Comparison of ENCODE assay signal across 1 cellular context in genomic region chr1:229098903-229099578, GRCh38.
TF ChIP-seq lines count a peak whose summit lies in the region.

No MANE protein-coding gene starts in this region.

TF ChIP-seq in HepG2, 621 proteins besides CTCF, POLR2A, EP300 and RAD21 (continued from another document and continues in another):
- TF ChIP-seq ZNF407 (CRISPR knock-in tag; IDR thresholded peaks at IDR 0.05; ENCODE audit: not compliant biosample characterization) (peak; percentile 61), GTF2F1 (IDR thresholded peaks at IDR 0.05; ENCODE audit: low read length) (no peak), ZNF776 (CRISPR knock-in tag; IDR thresholded peaks at IDR 0.05) (no peak), MYNN (CRISPR knock-in tag; IDR thresholded peaks at IDR 0.05; ENCODE audit: low read depth) (no peak; the same call in 1 of the 2 replicates), MEIS1 (CRISPR knock-in tag; IDR thresholded peaks at IDR 0.05; ENCODE audit: borderline replicate concordance) (no peak; the same call in 1 of the 2 replicates), ZNF292 (CRISPR knock-in tag; IDR thresholded peaks at IDR 0.05; ENCODE audit: borderline replicate concordance, low read depth) (peak; percentile 96; the same call in 1 of the 2 replicates), ADNP (CRISPR knock-in tag; IDR thresholded peaks at IDR 0.05) (peak; percentile 88), ZNF280B (CRISPR knock-in tag; IDR thresholded peaks at IDR 0.05; ENCODE audit: borderline replicate concordance) (no peak), ARNTL (CRISPR knock-in tag; IDR thresholded peaks at IDR 0.05) (peak; percentile 73), KLF16 (CRISPR knock-in tag; IDR thresholded peaks at IDR 0.05) (peak in 1 of 2 experiments; percentile 88; a peak in 2 of 4 replicates), SP4 (CRISPR knock-in tag; IDR thresholded peaks at IDR 0.05) (no peak), ZNF615 (CRISPR knock-in tag; IDR thresholded peaks at IDR 0.05; ENCODE audit: borderline replicate concordance) (no peak), ZNF343 (CRISPR knock-in tag; IDR thresholded peaks at IDR 0.05) (no peak), NFE2 (CRISPR knock-in tag; IDR thresholded peaks at IDR 0.05) (no peak), ZNF337 (CRISPR knock-in tag; IDR thresholded peaks at IDR 0.05; ENCODE audit: borderline replicate concordance, low read depth) (no peak), RERE (CRISPR knock-in tag; IDR thresholded peaks at IDR 0.05; ENCODE audit: low read depth) (peak; percentile 66; the same call in 1 of the 2 replicates), ZNF75D (CRISPR knock-in tag; IDR thresholded peaks at IDR 0.05; ENCODE audit: borderline replicate concordance) (no peak), SKI (IDR thresholded peaks at IDR 0.05; ENCODE audit: partially characterized antibody) (peak; percentile 77), FOSL2 (CRISPR knock-in tag; IDR thresholded peaks at IDR 0.05) (peak; percentile 78), RNF2 (conservative IDR thresholded peaks at IDR 0.05; ENCODE audit: low read depth) (0 out of 2 replicates have a peak, but pooled peaks have one; percentile 34), TRIM24 (CRISPR knock-in tag; IDR thresholded peaks at IDR 0.05) (no peak), ZIK1 (CRISPR knock-in tag; IDR thresholded peaks at IDR 0.05; ENCODE audit: borderline replicate concordance, low read depth) (no peak), ZNF3 (CRISPR knock-in tag; IDR thresholded peaks at IDR 0.05) (peak; percentile 62; the same call in 1 of the 2 replicates), BCLAF1 (IDR thresholded peaks at IDR 0.05) (no peak), GMEB1 (CRISPR knock-in tag; IDR thresholded peaks at IDR 0.05; ENCODE audit: borderline replicate concordance) (0 out of 2 replicates have a peak, but pooled peaks have one; percentile 13), ESRRA (CRISPR knock-in tag; IDR thresholded peaks at IDR 0.05; ENCODE audit: low read depth) (0 out of 2 replicates have a peak, but pooled peaks have one; percentile 68), ZNF609 (CRISPR knock-in tag; IDR thresholded peaks at IDR 0.05; ENCODE audit: borderline replicate concordance) (peak; percentile 88), TGIF2 (CRISPR knock-in tag; IDR thresholded peaks at IDR 0.05) (peak; percentile 57), ZNF253 (CRISPR knock-in tag; IDR thresholded peaks at IDR 0.05; ENCODE audit: borderline replicate concordance) (no peak)
